In the genomic region with DNA sequence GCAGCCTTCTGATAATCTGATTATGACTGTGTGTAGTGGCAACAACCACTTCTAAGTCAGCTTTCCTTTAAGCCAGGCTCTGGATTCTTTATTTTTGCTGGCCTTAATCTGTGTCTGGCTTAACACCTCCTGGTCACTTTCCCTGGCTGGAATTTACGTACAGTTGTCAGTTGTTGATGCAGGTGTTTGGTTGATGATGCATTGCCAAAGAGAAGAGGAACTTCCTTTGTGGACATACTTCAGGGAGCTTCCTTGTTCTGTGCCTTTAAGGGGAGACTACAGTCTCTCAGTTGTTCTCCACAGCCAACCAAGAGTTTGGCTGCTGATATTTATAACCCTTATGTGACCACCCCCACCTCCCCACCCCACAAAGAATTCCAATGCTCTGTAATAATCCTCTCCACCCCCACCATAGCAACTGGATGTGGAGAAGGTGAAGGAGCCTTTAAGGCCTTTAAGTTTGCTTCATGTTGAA, we compare ENCODE assay signal across 8 cellular contexts.
A peak's percentile ranks its signal among the peaks of the same experiment; 100 is the strongest.
DNase-seq lines count a peak whose midpoint lies in the region; ATAC-seq and TF ChIP-seq lines count a peak whose summit lies in the region.

No MANE protein-coding gene starts in this region.

- H2AFZ ChIP-seq in H9 (ENCODE audit: low read length) = no peak overlapping the region

- H2BK120ac ChIP-seq in H9 (ENCODE audit: low read depth, low read length, poor library complexity, severe bottlenecking) = no peak overlapping the region

- TF ChIP-seq CTCF in H9 (conservative IDR thresholded peaks at IDR 0.05) = no peak
- TF ChIP-seq CTCF in RWPE2 (IDR thresholded peaks at IDR 0.05; ENCODE audit: poor library complexity, severe bottlenecking) = no peak
- no peak for TF ChIP-seq CTCF in foreskin keratinocyte (conservative IDR thresholded peaks at IDR 0.05)
- TF ChIP-seq CTCF in retinal pigment epithelial cell (conservative IDR thresholded peaks at IDR 0.05; ENCODE audit: low read depth, low read length) = no peak

- no peak overlapping the region for H3K9ac ChIP-seq in H9 (ENCODE audit: extremely low read depth, insufficient read length, low read length)

- H3K4me3 ChIP-seq in RWPE2 (ENCODE audit: severe bottlenecking) = no peak overlapping the region
- peak overlapping the region; percentile 5 for H3K4me3 ChIP-seq in retinal pigment epithelial cell (ENCODE audit: low read length)

- no peak overlapping the region for H3K4me2 ChIP-seq in H9 (ENCODE audit: insufficient read depth, insufficient read length, low read length)

- no peak overlapping the region for H2BK5ac ChIP-seq in H9 (ENCODE audit: insufficient read length, low read length)

- no peaks in the 10 kb centered on the region for H3K9me3 ChIP-seq in H9 (ENCODE audit: control insufficient read depth, low read depth, low read length)
- H3K9me3 ChIP-seq in RWPE2 (ENCODE audit: severe bottlenecking) = no peaks in the 10 kb centered on the region

- no peak overlapping the region for H3K18ac ChIP-seq in H9 (ENCODE audit: insufficient read length, low read depth, low read length)

- no peak overlapping the region for H2AK5ac ChIP-seq in H9 (ENCODE audit: insufficient read length, low read length)

- H3K27me3 ChIP-seq in H9 (ENCODE audit: insufficient read depth, low read length) (no peaks in the 10 kb centered on the region), RWPE2 (ENCODE audit: insufficient read depth, poor library complexity, severe bottlenecking) (no peaks in the 10 kb centered on the region), foreskin keratinocyte (no peaks in the 10 kb centered on the region)

- peaks cover 9% of the 10 kb centered on the region; the same call in 1 of the 2 replicates for H3K4me1 ChIP-seq in H9 (ENCODE audit: insufficient read depth, low read length)
- peaks cover 80% of the 10 kb centered on the region for H3K4me1 ChIP-seq in RWPE2 (ENCODE audit: insufficient read depth, poor library complexity, severe bottlenecking)
- H3K4me1 ChIP-seq in foreskin keratinocyte = peaks cover 72% of the 10 kb centered on the region

- no peaks in the 10 kb centered on the region for H3K27me3 Mint-ChIP-seq in H9 (ENCODE audit: low read depth)

- no peak overlapping the region for H3K23ac ChIP-seq in H9 (ENCODE audit: insufficient read length, low read depth, low read length)

- H3K27ac Mint-ChIP-seq in H9 = peak overlapping the region in 2 of 3 experiments; percentile 16 to 22; a peak in 2 of 7 replicates

- H3K4me1 Mint-ChIP-seq in H9 = peaks cover 42 to 52% of the 10 kb centered on the region in 2 experiments

- peaks cover 6% of the 10 kb centered on the region for H3K79me2 ChIP-seq in H9 (ENCODE audit: insufficient read depth, low read length)

- no peak overlapping the region for H3K56ac ChIP-seq in H9 (ENCODE audit: insufficient read length, low read depth, low read length)

- no CpG with 5 or more reads among the region's 1 CpG for WGBS in H9 (ENCODE audit: extremely low coverage, insufficient read length, low lambda C conversion rate)

- no peak overlapping the region for H2BK12ac ChIP-seq in H9 (ENCODE audit: insufficient read length, low read depth, low read length)

- H4K91ac ChIP-seq in H9 (ENCODE audit: insufficient read length, low read depth, low read length) = no peak overlapping the region

- no peak overlapping the region for H3K4ac ChIP-seq in H9 (ENCODE audit: low read depth, low read length)

- no peaks in the 10 kb centered on the region for H3K79me1 ChIP-seq in H9 (ENCODE audit: insufficient read depth, low read depth, low read length, poor library complexity, severe bottlenecking)

- no peaks in the 10 kb centered on the region for H3K9me3 Mint-ChIP-seq in H9

- H2BK20ac ChIP-seq in H9 (ENCODE audit: low read depth, low read length, poor library complexity, severe bottlenecking) = no peak overlapping the region

- no peaks in the 10 kb centered on the region for H3K23me2 ChIP-seq in H9 (ENCODE audit: insufficient read length, low read depth, low read length, poor library complexity, severe bottlenecking)

- H3K14ac ChIP-seq in H9 (ENCODE audit: insufficient read depth, low read length) = no peak overlapping the region

- H2BK15ac ChIP-seq in H9 (ENCODE audit: low read depth, low read length) = no peak overlapping the region

- peaks cover 4% of the 10 kb centered on the region for H3K36me3 ChIP-seq in RWPE2 (ENCODE audit: low read depth)

- DNase-seq in H9 (no peak), RWPE2 (ENCODE audit: low spot score) (no peak), foreskin keratinocyte (peak; percentile 78 to 90), retinal pigment epithelial cell (ENCODE audit: low read depth) (peak; percentile 75), NCI-H1694 treated with DMSO at 0.1 percent for 48 hours (lab: John Stamatoyannopoulos, UW) (no peak), NCI-H1092 (lab: John Stamatoyannopoulos, UW) (no peak)

- H4K20me1 ChIP-seq in H9 (ENCODE audit: control insufficient read depth, insufficient read depth, insufficient read length) = peaks cover 2% of the 10 kb centered on the region

- H4K5ac ChIP-seq in H9 (ENCODE audit: insufficient read length, low read depth, low read length) = no peak overlapping the region

- H3T11ph ChIP-seq in H9 (ENCODE audit: low read length) = no peak overlapping the region

- peaks cover 2 to 7% (median 3%) of the 10 kb centered on the region in 3 experiments; a peak in 6 of 7 replicates for H3K36me3 Mint-ChIP-seq in H9 (ENCODE audit: insufficient read depth in 1 of 3, low read depth in 3 of 3)

- ATAC-seq in RWPE2 (ENCODE audit: low read depth) (peak; percentile 62), foreskin keratinocyte (peak; percentile 7), GM19351 (IDR thresholded peaks at IDR 0.05; ENCODE audit: unreplicated experiment) (no peak), GM18873 (IDR thresholded peaks at IDR 0.05; ENCODE audit: low FRiP score, unreplicated experiment) (no peak)

- no peak overlapping the region for H3K27ac ChIP-seq in H9 (ENCODE audit: insufficient read length, low read depth, low read length)
- peak overlapping the region; percentile 91 for H3K27ac ChIP-seq in RWPE2 (ENCODE audit: poor library complexity, severe bottlenecking)
- H3K27ac ChIP-seq in foreskin keratinocyte = peak overlapping the region; percentile 35

- no peak overlapping the region for H4K8ac ChIP-seq in H9 (replicated peaks; ENCODE audit: insufficient read length, low read depth, low read length)

- no peak overlapping the region for H3K4me3 Mint-ChIP-seq in H9

Comparison
In these comparisons a context has a peak if more than half of its experiments do, and no peak if none do; other contexts are left out.
1. DNase-seq: peak in foreskin keratinocyte (2 of 2) and retinal pigment epithelial cell (single experiment); none in H9 (single experiment), RWPE2 (single experiment), NCI-H1694 treated with DMSO at 0.1 percent for 48 hours (single experiment) and NCI-H1092 (single experiment).
2. ATAC-seq: peak in RWPE2 (single experiment) and foreskin keratinocyte (single experiment); none in GM19351 (single experiment) and GM18873 (single experiment).